Comparison of ENCODE assay signal across 23 cellular contexts in the genomic region with DNA sequence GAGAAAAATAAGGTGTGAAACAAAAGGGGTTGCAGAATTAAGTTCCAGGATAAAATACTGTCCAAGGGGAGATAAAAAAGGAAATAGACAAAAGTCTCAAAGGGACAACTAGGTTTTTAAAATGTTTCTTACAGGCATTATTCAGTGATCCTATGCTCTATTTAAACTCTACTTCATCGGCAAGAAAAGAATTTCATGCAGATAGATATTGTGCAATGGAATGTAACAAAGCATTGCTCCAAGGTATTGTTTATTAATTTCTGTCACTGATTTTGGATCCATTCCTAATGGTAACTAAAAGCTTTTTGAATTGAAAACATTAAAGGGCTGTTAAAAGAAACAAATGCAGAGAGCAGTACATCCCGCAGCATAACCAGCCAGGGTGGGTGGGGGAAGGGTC.
DNase-seq lines count a peak whose midpoint lies in the region; ATAC-seq, FAIRE-seq and TF ChIP-seq lines count a peak whose summit lies in the region.
"Had no signal": no experiment of that assay in that cellular context is flagged by ENCODE, and none has a peak within 500 bp of the region (broad histone marks: within the 10 kb centered on the region; RNA-seq: fewer than 3 reads in every experiment).

No MANE protein-coding gene starts in this region.

- H3K9ac ChIP-seq in K562 (ENCODE audit: insufficient read depth in 1 of 2, low read depth in 2 of 2, low read length in 2 of 2): no peak overlapping the region
- H3K9ac ChIP-seq: BLaER1 treated with 17β-estradiol and CSF1 and Interleukin-3, amounts not matched to agents 10 nM and 100 nM had no signal

- H4K20me1 ChIP-seq in K562 (replicated peaks; ENCODE audit: control insufficient read depth, insufficient read depth, low read length): no peaks in the 10 kb centered on the region
- H4K20me1 ChIP-seq: BLaER1 treated with 17β-estradiol and CSF1 and Interleukin-3, amounts not matched to agents 10 nM and 100 nM had no signal

- no peak for TF ChIP-seq POLR2A in K562 (conservative IDR thresholded peaks at IDR 0.05)

- H3K4me2 ChIP-seq in K562 (ENCODE audit: insufficient read depth, low read length): no peak overlapping the region
- H3K4me2 ChIP-seq: BLaER1 treated with 17β-estradiol and CSF1 and Interleukin-3, amounts not matched to agents 10 nM and 100 nM had no signal

- H3K9me3 ChIP-seq in K562 (replicated peaks; ENCODE audit: control insufficient read depth, insufficient read depth, low read depth, low read length) (no peaks in the 10 kb centered on the region; the same call in 1 of the 2 replicates), muscle layer of duodenum (ENCODE audit: control insufficient read depth in 1 of 2, low read length in 2 of 2) (no peaks in the 10 kb centered on the region)

- intact Hi-C loops in K562 (cut with micrococcal nuclease): no loop called here

- no peak for TF ChIP-seq RAD21 in K562 (CRISPR knock-in tag; conservative IDR thresholded peaks at IDR 0.05 in 1 of 2, IDR thresholded peaks at IDR 0.05 in 1 of 2)

- H3K27ac ChIP-seq in K562 (ENCODE audit: extremely low read depth, low read depth, low read length) (no peak overlapping the region), muscle layer of duodenum (ENCODE audit: low read length) (peak overlapping the region; percentile 12)
- H3K27ac ChIP-seq: 22Rv1; BLaER1 treated with 17β-estradiol and CSF1 and Interleukin-3, amounts not matched to agents 10 nM and 100 nM; SJCRH30 had no signal

- no peaks in the 10 kb centered on the region for H3K9me1 ChIP-seq in K562 (ENCODE audit: control insufficient read depth, insufficient read depth, low read length)

- no peak for TF ChIP-seq EP300 in K562 (IDR thresholded peaks at IDR 0.05; ENCODE audit: low read length)

- in situ Hi-C loops in K562 (cut with MboI): no loop called here

- H3K27me3 ChIP-seq in K562 (ENCODE audit: control insufficient read depth in 2 of 2, insufficient read depth in 2 of 2, low read length in 2 of 2) (0 out of 5 replicates have a peak, but pooled peaks cover 0 to 2% of the 10 kb centered on the region in 2 experiments), muscle layer of duodenum (ENCODE audit: low read depth, low read length) (no peaks in the 10 kb centered on the region)
- H3K27me3 ChIP-seq: BLaER1 treated with 17β-estradiol and CSF1 and Interleukin-3, amounts not matched to agents 10 nM and 100 nM; SJCRH30 had no signal

- POLR2A ChIA-PET in K562 (lab: Yijun Ruan, JAX): interaction anchor here (0.6 kb wide), 1 partner anchor 95 kb away, joined by 3 read pairs; no protein-coding TSS in a partner anchor

- ATAC-seq in K562 (no peak), HG03439 (IDR thresholded peaks at IDR 0.05; ENCODE audit: unreplicated experiment) (no peak), GM21367 (IDR thresholded peaks at IDR 0.05; ENCODE audit: unreplicated experiment) (no peak)

- CTCF ChIA-PET in K562 (lab: Yijun Ruan, JAX; ENCODE audit: low intra/inter-chr PET ratio): no interaction called here

- 0% methylated on average over 2 of the region's 2 CpGs for WGBS in K562 (ENCODE audit: insufficient coverage, low coverage, missing lambda C conversion rate)

- H3K4me1 ChIP-seq in K562 (replicated peaks in 1 of 2; ENCODE audit: control insufficient read depth in 2 of 2, insufficient read depth in 2 of 2, low read length in 2 of 2): no peaks in the 10 kb centered on the region
- H3K4me1 ChIP-seq in muscle layer of duodenum (ENCODE audit: control insufficient read depth in 1 of 2, insufficient read depth in 2 of 2, low read length in 2 of 2): peaks cover 0 to 19% of the 10 kb centered on the region in 2 donors
- H3K4me1 ChIP-seq: BLaER1 treated with 17β-estradiol and CSF1 and Interleukin-3, amounts not matched to agents 10 nM and 100 nM had no signal

- H2AFZ ChIP-seq in K562 (ENCODE audit: low read depth, low read length): no peak overlapping the region

- no peak overlapping the region for H3K4me3 ChIP-seq in AG10803 (ENCODE audit: low read length)
- no peak overlapping the region for H3K4me3 ChIP-seq in K562
- no peak overlapping the region for H3K4me3 ChIP-seq in fibroblast of the aortic adventitia (ENCODE audit: low read depth, low read length)
- H3K4me3 ChIP-seq in muscle layer of duodenum (ENCODE audit: low read depth in 1 of 2, low read length in 2 of 2): no peak overlapping the region
- H3K4me3 ChIP-seq: BLaER1 treated with 17β-estradiol and CSF1 and Interleukin-3, amounts not matched to agents 10 nM and 100 nM; SJCRH30 had no signal

- H3K36me3 ChIP-seq in K562 (ENCODE audit: control insufficient read depth, insufficient read depth, low read length) (no peaks in the 10 kb centered on the region), muscle layer of duodenum (ENCODE audit: control insufficient read depth in 1 of 2, insufficient read depth in 2 of 2, low read length in 2 of 2) (no peaks in the 10 kb centered on the region)
- H3K36me3 ChIP-seq: BLaER1 treated with 17β-estradiol and CSF1 and Interleukin-3, amounts not matched to agents 10 nM and 100 nM; SJCRH30 had no signal

- no peak for TF ChIP-seq CTCF in AG10803 (conservative IDR thresholded peaks at IDR 0.05; ENCODE audit: low read length)
- TF ChIP-seq CTCF in K562 (IDR thresholded peaks at IDR 0.05 in 2 of 3, conservative IDR thresholded peaks at IDR 0.05 in 1 of 3; ENCODE audit: insufficient read depth in 2 of 3, low read depth in 1 of 3, low read length in 3 of 3): no peak
- no peak for TF ChIP-seq CTCF in fibroblast of the aortic adventitia (IDR thresholded peaks at IDR 0.05; ENCODE audit: insufficient read depth, low read length)

- DNase-seq in AG10803 (ENCODE audit: low read depth): peak; percentile 47
- DNase-seq in K562 (ENCODE audit: extremely low read depth in 1 of 4, low spot score in 3 of 4): no peak
- DNase-seq in fibroblast of the aortic adventitia (ENCODE audit: low read depth): peak; percentile 65
- DNase-seq in NCI-H187 treated with DMSO at 0.1 percent for 48 hours (lab: John Stamatoyannopoulos, UW): no peak
- no peak for DNase-seq in NCI-H510A treated with DMSO at 0.1 percent for 48 hours (lab: John Stamatoyannopoulos, UW)
- DNase-seq: ACHN; Calu3; CD4-positive, alpha-beta memory T cell; DMS153; H9; NCI-H1105 treated with DMSO at 0.1 percent for 48 hours; NCI-H2081; NCI-H2171; NCI-H345; NCI-H524 treated with DMSO at 0.1 percent for 48 hours; SJCRH30 had no signal

- no peak for FAIRE-seq in K562 (lab: Jason Lieb, UNC)
- FAIRE-seq: GM12892, RCC 7860 had no signal

- H3K79me2 ChIP-seq in K562 (ENCODE audit: control insufficient read depth, insufficient read depth, low read length): no peaks in the 10 kb centered on the region

- no TSS peak for BruUV-seq in K562 (replicated peaks; lab: Mats Ljungman, UMichigan)

TF ChIP-seq in K562, 482 proteins besides CTCF, POLR2A, EP300 and RAD21 (continues in another document):
- TF ChIP-seq, protein P1, sequence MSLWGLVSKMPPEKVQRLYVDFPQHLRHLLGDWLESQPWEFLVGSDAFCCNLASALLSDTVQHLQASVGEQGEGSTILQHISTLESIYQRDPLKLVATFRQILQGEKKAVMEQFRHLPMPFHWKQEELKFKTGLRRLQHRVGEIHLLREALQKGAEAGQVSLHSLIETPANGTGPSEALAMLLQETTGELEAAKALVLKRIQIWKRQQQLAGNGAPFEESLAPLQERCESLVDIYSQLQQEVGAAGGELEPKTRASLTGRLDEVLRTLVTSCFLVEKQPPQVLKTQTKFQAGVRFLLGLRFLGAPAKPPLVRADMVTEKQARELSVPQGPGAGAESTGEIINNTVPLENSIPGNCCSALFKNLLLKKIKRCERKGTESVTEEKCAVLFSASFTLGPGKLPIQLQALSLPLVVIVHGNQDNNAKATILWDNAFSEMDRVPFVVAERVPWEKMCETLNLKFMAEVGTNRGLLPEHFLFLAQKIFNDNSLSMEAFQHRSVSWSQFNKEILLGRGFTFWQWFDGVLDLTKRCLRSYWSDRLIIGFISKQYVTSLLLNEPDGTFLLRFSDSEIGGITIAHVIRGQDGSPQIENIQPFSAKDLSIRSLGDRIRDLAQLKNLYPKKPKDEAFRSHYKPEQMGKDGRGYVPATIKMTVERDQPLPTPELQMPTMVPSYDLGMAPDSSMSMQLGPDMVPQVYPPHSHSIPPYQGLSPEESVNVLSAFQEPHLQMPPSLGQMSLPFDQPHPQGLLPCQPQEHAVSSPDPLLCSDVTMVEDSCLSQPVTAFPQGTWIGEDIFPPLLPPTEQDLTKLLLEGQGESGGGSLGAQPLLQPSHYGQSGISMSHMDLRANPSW (CRISPR knock-in tag; IDR thresholded peaks at IDR 0.05): no peak
- TF ChIP-seq U2AF2 (optimal IDR thresholded peaks at IDR 0.05; ENCODE audit: low read depth, low read length): no peak
- TF ChIP-seq NCOA4 (IDR thresholded peaks at IDR 0.05; ENCODE audit: partially characterized antibody): no peak
- no peak for TF ChIP-seq SMARCE1 (IDR thresholded peaks at IDR 0.05)
- TF ChIP-seq BMI1 (IDR thresholded peaks at IDR 0.05; ENCODE audit: low read length): no peak
- peak; percentile 54 for TF ChIP-seq CEBPB (tag; IDR thresholded peaks at IDR 0.05)
- TF ChIP-seq, protein P2, sequence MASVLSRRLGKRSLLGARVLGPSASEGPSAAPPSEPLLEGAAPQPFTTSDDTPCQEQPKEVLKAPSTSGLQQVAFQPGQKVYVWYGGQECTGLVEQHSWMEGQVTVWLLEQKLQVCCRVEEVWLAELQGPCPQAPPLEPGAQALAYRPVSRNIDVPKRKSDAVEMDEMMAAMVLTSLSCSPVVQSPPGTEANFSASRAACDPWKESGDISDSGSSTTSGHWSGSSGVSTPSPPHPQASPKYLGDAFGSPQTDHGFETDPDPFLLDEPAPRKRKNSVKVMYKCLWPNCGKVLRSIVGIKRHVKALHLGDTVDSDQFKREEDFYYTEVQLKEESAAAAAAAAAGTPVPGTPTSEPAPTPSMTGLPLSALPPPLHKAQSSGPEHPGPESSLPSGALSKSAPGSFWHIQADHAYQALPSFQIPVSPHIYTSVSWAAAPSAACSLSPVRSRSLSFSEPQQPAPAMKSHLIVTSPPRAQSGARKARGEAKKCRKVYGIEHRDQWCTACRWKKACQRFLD (CRISPR knock-in tag; IDR thresholded peaks at IDR 0.05): no peak
- TF ChIP-seq ZSCAN32 (CRISPR knock-in tag; IDR thresholded peaks at IDR 0.05): no peak
- TF ChIP-seq NCOA2 (IDR thresholded peaks at IDR 0.05; ENCODE audit: partially characterized antibody in 2 of 2): no peak
- no peak for TF ChIP-seq CBX8 (IDR thresholded peaks at IDR 0.05; ENCODE audit: borderline replicate concordance, extremely low read depth, low read depth, low read length, poor library complexity, severe bottlenecking)
- TF ChIP-seq SMARCA5 (IDR thresholded peaks at IDR 0.05): no peak
- TF ChIP-seq CEBPG (CRISPR knock-in tag; IDR thresholded peaks at IDR 0.05): no peak
- TF ChIP-seq CEBPG (tag; conservative IDR thresholded peaks at IDR 0.05 in 1 of 2, IDR thresholded peaks at IDR 0.05 in 1 of 2): peak in 1 of 2 experiments; percentile 32; a peak in 1 of 4 replicates
- no peak for TF ChIP-seq ZNF354B (CRISPR knock-in tag; IDR thresholded peaks at IDR 0.05)
- TF ChIP-seq RFX5 (IDR thresholded peaks at IDR 0.05; ENCODE audit: low read depth, low read length): no peak

Comparison
In these comparisons a context has a peak if more than half of its experiments do, and no peak if none do; other contexts are left out.
1. DNase-seq: peak in AG10803 (single experiment) and fibroblast of the aortic adventitia (single experiment); none in K562 (0 of 4), NCI-H187 treated with DMSO at 0.1 percent for 48 hours (single experiment) and NCI-H510A treated with DMSO at 0.1 percent for 48 hours (single experiment).